ENCODE assay signal across 1 cellular context in genomic region chr1:25773441-25774125, GRCh38.
TF ChIP-seq lines count a peak whose summit lies in the region.

No MANE protein-coding gene starts in this region.

TF ChIP-seq in HepG2, 621 proteins besides CTCF, POLR2A, EP300 and RAD21 (continued from another document and continues in another):
- TF ChIP-seq, protein P1, sequence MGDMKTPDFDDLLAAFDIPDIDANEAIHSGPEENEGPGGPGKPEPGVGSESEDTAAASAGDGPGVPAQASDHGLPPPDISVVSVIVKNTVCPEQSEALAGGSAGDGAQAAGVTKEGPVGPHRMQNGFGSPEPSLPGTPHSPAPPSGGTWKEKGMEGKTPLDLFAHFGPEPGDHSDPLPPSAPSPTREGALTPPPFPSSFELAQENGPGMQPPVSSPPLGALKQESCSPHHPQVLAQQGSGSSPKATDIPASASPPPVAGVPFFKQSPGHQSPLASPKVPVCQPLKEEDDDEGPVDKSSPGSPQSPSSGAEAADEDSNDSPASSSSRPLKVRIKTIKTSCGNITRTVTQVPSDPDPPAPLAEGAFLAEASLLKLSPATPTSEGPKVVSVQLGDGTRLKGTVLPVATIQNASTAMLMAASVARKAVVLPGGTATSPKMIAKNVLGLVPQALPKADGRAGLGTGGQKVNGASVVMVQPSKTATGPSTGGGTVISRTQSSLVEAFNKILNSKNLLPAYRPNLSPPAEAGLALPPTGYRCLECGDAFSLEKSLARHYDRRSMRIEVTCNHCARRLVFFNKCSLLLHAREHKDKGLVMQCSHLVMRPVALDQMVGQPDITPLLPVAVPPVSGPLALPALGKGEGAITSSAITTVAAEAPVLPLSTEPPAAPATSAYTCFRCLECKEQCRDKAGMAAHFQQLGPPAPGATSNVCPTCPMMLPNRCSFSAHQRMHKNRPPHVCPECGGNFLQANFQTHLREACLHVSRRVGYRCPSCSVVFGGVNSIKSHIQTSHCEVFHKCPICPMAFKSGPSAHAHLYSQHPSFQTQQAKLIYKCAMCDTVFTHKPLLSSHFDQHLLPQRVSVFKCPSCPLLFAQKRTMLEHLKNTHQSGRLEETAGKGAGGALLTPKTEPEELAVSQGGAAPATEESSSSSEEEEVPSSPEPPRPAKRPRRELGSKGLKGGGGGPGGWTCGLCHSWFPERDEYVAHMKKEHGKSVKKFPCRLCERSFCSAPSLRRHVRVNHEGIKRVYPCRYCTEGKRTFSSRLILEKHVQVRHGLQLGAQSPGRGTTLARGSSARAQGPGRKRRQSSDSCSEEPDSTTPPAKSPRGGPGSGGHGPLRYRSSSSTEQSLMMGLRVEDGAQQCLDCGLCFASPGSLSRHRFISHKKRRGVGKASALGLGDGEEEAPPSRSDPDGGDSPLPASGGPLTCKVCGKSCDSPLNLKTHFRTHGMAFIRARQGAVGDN (CRISPR knock-in tag; IDR thresholded peaks at IDR 0.05): 0 out of 2 replicates have a peak, but pooled peaks have one; percentile 14
- TF ChIP-seq MATR3 (CRISPR knock-in tag; IDR thresholded peaks at IDR 0.05) (no peak), NCOA2 (CRISPR knock-in tag; IDR thresholded peaks at IDR 0.05) (peak; percentile 64), TRIM24 (CRISPR knock-in tag; IDR thresholded peaks at IDR 0.05) (no peak), XRCC5 (optimal IDR thresholded peaks at IDR 0.05; ENCODE audit: low read length) (peak; percentile 38), ZNF800 (CRISPR knock-in tag; IDR thresholded peaks at IDR 0.05) (0 out of 2 replicates have a peak, but pooled peaks have one; percentile 28), PAF1 (CRISPR knock-in tag; IDR thresholded peaks at IDR 0.05) (no peak), ELF3 (CRISPR knock-in tag; IDR thresholded peaks at IDR 0.05) (peak; percentile 49; the same call in 1 of the 2 replicates), ZFY (CRISPR knock-in tag; IDR thresholded peaks at IDR 0.05) (peak; percentile 24; the same call in 1 of the 2 replicates), MIER2 (CRISPR knock-in tag; IDR thresholded peaks at IDR 0.05) (0 out of 2 replicates have a peak, but pooled peaks have one; percentile 17), RARA (CRISPR knock-in tag; IDR thresholded peaks at IDR 0.05) (0 out of 2 replicates have a peak, but pooled peaks have one; percentile 30), NR2F1 (CRISPR knock-in tag; IDR thresholded peaks at IDR 0.05) (no peak), ZNF292 (CRISPR knock-in tag; IDR thresholded peaks at IDR 0.05; ENCODE audit: borderline replicate concordance, low read depth) (peak; percentile 43; the same call in 1 of the 2 replicates), ZNF18 (CRISPR knock-in tag; IDR thresholded peaks at IDR 0.05; ENCODE audit: insufficient replicate concordance) (no peak), RXRA (CRISPR knock-in tag; IDR thresholded peaks at IDR 0.05) (peak; percentile 14; the same call in 1 of the 2 replicates), PAXIP1 (CRISPR knock-in tag; conservative IDR thresholded peaks at IDR 0.05) (peak; percentile 86), ZNF530 (CRISPR knock-in tag; IDR thresholded peaks at IDR 0.05; ENCODE audit: low read depth) (no peak), IKZF5 (CRISPR knock-in tag; IDR thresholded peaks at IDR 0.05) (peak; percentile 40; the same call in 1 of the 2 replicates), POLR2G (IDR thresholded peaks at IDR 0.05; ENCODE audit: low read depth, low read length) (peak; percentile 46; the same call in 1 of the 2 replicates), SNAI1 (CRISPR knock-in tag; IDR thresholded peaks at IDR 0.05; ENCODE audit: borderline replicate concordance) (no peak), ZNF670 (CRISPR knock-in tag; IDR thresholded peaks at IDR 0.05; ENCODE audit: borderline replicate concordance) (no peak), ZBTB21 (CRISPR knock-in tag; IDR thresholded peaks at IDR 0.05) (no peak), ZNF431 (CRISPR knock-in tag; IDR thresholded peaks at IDR 0.05; ENCODE audit: borderline replicate concordance, low read depth) (no peak), ZBTB39 (CRISPR knock-in tag; IDR thresholded peaks at IDR 0.05) (no peak), THAP11 (CRISPR knock-in tag; IDR thresholded peaks at IDR 0.05) (peak; percentile 32; the same call in 1 of the 2 replicates), RXRB (CRISPR knock-in tag; IDR thresholded peaks at IDR 0.05; ENCODE audit: borderline replicate concordance) (0 out of 2 replicates have a peak, but pooled peaks have one; percentile 11), DRAP1 (CRISPR knock-in tag; IDR thresholded peaks at IDR 0.05) (peak; percentile 49; the same call in 1 of the 2 replicates), ZNF20 (CRISPR knock-in tag; IDR thresholded peaks at IDR 0.05) (no peak), ZNF556 (CRISPR knock-in tag; IDR thresholded peaks at IDR 0.05; ENCODE audit: borderline replicate concordance) (no peak), NR2F6 (IDR thresholded peaks at IDR 0.05) (peak; percentile 38; the same call in 1 of the 2 replicates), NR2F6 (CRISPR knock-in tag; IDR thresholded peaks at IDR 0.05) (peak; percentile 42; the same call in 1 of the 2 replicates), HDAC2 (CRISPR knock-in tag; IDR thresholded peaks at IDR 0.05) (peak; percentile 63; the same call in 1 of the 2 replicates), SMAD3 (CRISPR knock-in tag; IDR thresholded peaks at IDR 0.05) (no peak), SOX13 (IDR thresholded peaks at IDR 0.05) (no peak), SOX13 (CRISPR knock-in tag; conservative IDR thresholded peaks at IDR 0.05 in 1 of 2, IDR thresholded peaks at IDR 0.05 in 1 of 2) (peak in 1 of 2 experiments; percentile 35; a peak in 1 of 4 replicates), SIX4 (CRISPR knock-in tag; IDR thresholded peaks at IDR 0.05) (0 out of 2 replicates have a peak, but pooled peaks have one; percentile 42), PITX1 (CRISPR knock-in tag; IDR thresholded peaks at IDR 0.05) (peak; percentile 11; the same call in 1 of the 2 replicates), ZNF12 (CRISPR knock-in tag; IDR thresholded peaks at IDR 0.05) (peak; percentile 37; the same call in 1 of the 2 replicates), KDM6A (CRISPR knock-in tag; IDR thresholded peaks at IDR 0.05; ENCODE audit: low read depth) (peak; percentile 65; the same call in 1 of the 2 replicates), SMARCC2 (IDR thresholded peaks at IDR 0.05) (no peak), ZNF557 (CRISPR knock-in tag; IDR thresholded peaks at IDR 0.05) (no peak), FOXK1 (CRISPR knock-in tag; IDR thresholded peaks at IDR 0.05; ENCODE audit: borderline replicate concordance, low read depth) (0 out of 2 replicates have a peak, but pooled peaks have one; percentile 31), ZNF644 (CRISPR knock-in tag; IDR thresholded peaks at IDR 0.05; ENCODE audit: low read depth) (0 out of 2 replicates have a peak, but pooled peaks have one; percentile 35), NFRKB (IDR thresholded peaks at IDR 0.05) (no peak), MIER3 (CRISPR knock-in tag; IDR thresholded peaks at IDR 0.05; ENCODE audit: borderline replicate concordance) (peak; percentile 51; the same call in 1 of the 2 replicates)
- TF ChIP-seq, protein P2, sequence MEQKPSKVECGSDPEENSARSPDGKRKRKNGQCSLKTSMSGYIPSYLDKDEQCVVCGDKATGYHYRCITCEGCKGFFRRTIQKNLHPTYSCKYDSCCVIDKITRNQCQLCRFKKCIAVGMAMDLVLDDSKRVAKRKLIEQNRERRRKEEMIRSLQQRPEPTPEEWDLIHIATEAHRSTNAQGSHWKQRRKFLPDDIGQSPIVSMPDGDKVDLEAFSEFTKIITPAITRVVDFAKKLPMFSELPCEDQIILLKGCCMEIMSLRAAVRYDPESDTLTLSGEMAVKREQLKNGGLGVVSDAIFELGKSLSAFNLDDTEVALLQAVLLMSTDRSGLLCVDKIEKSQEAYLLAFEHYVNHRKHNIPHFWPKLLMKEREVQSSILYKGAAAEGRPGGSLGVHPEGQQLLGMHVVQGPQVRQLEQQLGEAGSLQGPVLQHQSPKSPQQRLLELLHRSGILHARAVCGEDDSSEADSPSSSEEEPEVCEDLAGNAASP (CRISPR knock-in tag; IDR thresholded peaks at IDR 0.05; ENCODE audit: borderline replicate concordance): peak; percentile 77
- TF ChIP-seq, protein P3, sequence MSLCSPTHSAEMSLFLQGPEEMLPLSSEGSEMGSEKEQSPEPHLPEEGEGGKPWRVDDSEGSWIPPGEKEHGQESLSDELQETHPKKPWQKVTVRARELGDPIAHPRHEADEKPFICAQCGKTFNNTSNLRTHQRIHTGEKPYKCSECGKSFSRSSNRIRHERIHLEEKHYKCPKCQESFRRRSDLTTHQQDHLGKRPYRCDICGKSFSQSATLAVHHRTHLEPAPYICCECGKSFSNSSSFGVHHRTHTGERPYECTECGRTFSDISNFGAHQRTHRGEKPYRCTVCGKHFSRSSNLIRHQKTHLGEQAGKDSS (CRISPR knock-in tag; IDR thresholded peaks at IDR 0.05; ENCODE audit: borderline replicate concordance, low read depth): peak; percentile 82
- TF ChIP-seq, protein P4, sequence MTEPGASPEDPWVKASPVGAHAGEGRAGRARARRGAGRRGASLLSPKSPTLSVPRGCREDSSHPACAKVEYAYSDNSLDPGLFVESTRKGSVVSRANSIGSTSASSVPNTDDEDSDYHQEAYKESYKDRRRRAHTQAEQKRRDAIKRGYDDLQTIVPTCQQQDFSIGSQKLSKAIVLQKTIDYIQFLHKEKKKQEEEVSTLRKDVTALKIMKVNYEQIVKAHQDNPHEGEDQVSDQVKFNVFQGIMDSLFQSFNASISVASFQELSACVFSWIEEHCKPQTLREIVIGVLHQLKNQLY (CRISPR knock-in tag; IDR thresholded peaks at IDR 0.05): 0 out of 2 replicates have a peak, but pooled peaks have one; percentile 35
